9 cellular contexts compared by ENCODE assay signal in the genomic region with DNA sequence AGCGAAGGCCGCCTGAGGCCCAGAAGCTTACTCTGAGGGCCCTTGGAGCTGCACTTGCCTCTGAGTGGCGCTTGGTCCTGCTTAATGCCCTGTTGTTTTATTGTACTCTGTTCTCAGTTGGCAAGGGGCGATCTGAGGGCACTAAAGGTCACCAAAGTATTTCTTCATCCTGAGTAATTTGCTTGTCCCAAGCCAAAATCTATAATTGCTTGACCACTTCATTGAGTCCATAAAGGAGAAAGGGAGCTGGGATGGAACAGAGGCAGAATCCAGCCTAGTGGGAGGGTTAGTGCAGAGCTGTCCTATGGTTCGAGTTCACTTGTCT. TPM values are rescaled to one million over a fixed set of nuclear protein-coding genes. Genes with fewer than 3 reads are reported as not detected.
DNase-seq lines count a peak whose midpoint lies in the region; ATAC-seq, FAIRE-seq and TF ChIP-seq lines count a peak whose summit lies in the region.
"Had no signal": no experiment of that assay in that cellular context is flagged by ENCODE, and none has a peak within 500 bp of the region (broad histone marks: within the 10 kb centered on the region; RNA-seq: fewer than 3 reads in every experiment).

No MANE protein-coding gene starts in this region.

- ATAC-seq in right cardiac atrium, result no peak
- ATAC-seq in Right ventricle myocardium superior (ENCODE audit: poor library complexity), result no peak
- ATAC-seq in naive B cell (ENCODE audit: low read depth in 2 of 2), result no peak
- no peak for ATAC-seq in HG03095 (IDR thresholded peaks at IDR 0.05; ENCODE audit: unreplicated experiment)

- H3K4me3 ChIP-seq in right cardiac atrium (ENCODE audit: low read length) (no peak overlapping the region), astrocyte (ENCODE audit: insufficient read depth, low read depth, low read length) (no peak overlapping the region), vagina (peak overlapping the region; percentile 75 to 78)

- no peak for FAIRE-seq in astrocyte (lab: Jason Lieb, UNC)

- DNase-seq in right cardiac atrium (no peak), Right ventricle myocardium superior (no peak), astrocyte (ENCODE audit: low read depth) (no peak), naive B cell (no peak), vagina (ENCODE audit: extremely low spot score in 2 of 2) (no peak), erythroblast (lab: John Stamatoyannopoulos, UW) (no peak), HCEC 1CT (no peak)
- DNase-seq: KBM-7 had no signal

- H3K27ac ChIP-seq in right cardiac atrium (ENCODE audit: low read length), result peak overlapping the region; percentile 12
- H3K27ac ChIP-seq in astrocyte (ENCODE audit: low read depth, low read length), result no peak overlapping the region
- H3K27ac ChIP-seq in vagina, result no peak overlapping the region

- intact Hi-C loops in right cardiac atrium (cut with DNase I), result loop anchor here in 1 of 4 donors (2.0 kb wide), 1 partner anchor 47 kb away; no protein-coding TSS in a partner anchor
- intact Hi-C loops in Right ventricle myocardium superior (cut with DNase I), result no loop called here
- intact Hi-C loops in vagina (cut with DNase I), result no loop called here

- TF ChIP-seq POLR2A in vagina (IDR thresholded peaks at IDR 0.05) (no peak), erythroblast (IDR thresholded peaks at IDR 0.05; ENCODE audit: low read length) (no peak)

- peaks cover 43% of the 10 kb centered on the region for H4K20me1 ChIP-seq in astrocyte (ENCODE audit: insufficient read depth, low read length)

- H3K4me1 ChIP-seq in right cardiac atrium (ENCODE audit: control insufficient read depth, insufficient read depth, low read length), result peaks cover 14% of the 10 kb centered on the region
- H3K4me1 ChIP-seq in astrocyte (ENCODE audit: insufficient read depth, low read length), result peaks cover 44% of the 10 kb centered on the region
- H3K4me1 ChIP-seq in vagina, result peaks cover 38% of the 10 kb centered on the region

- peaks cover 47% of the 10 kb centered on the region for H3K79me2 ChIP-seq in astrocyte (ENCODE audit: insufficient read depth, low read length)

- peak overlapping the region; percentile 99 for H3K4me3 Mint-ChIP-seq in astrocyte (ENCODE audit: unreplicated experiment)
- peak overlapping the region; percentile 96 to 99 (median 98) for H3K4me3 Mint-ChIP-seq in naive B cell

- H3K36me3 ChIP-seq in astrocyte (ENCODE audit: insufficient read depth, low read length), result no peaks in the 10 kb centered on the region
- no peaks in the 10 kb centered on the region for H3K36me3 ChIP-seq in vagina

- peaks cover 7% of the 10 kb centered on the region for H3K9me3 Mint-ChIP-seq in astrocyte (ENCODE audit: unreplicated experiment)
- no peaks in the 10 kb centered on the region for H3K9me3 Mint-ChIP-seq in naive B cell

- peaks cover 14% of the 10 kb centered on the region for H3K36me3 Mint-ChIP-seq in astrocyte (ENCODE audit: low read depth, unreplicated experiment)
- H3K36me3 Mint-ChIP-seq in naive B cell, result peaks cover 23% of the 10 kb centered on the region in 2 donors

- TF ChIP-seq CTCF in astrocyte (IDR thresholded peaks at IDR 0.05; ENCODE audit: insufficient read depth, low read depth, low read length) (no peak), vagina (IDR thresholded peaks at IDR 0.05) (no peak)

- H3K4me2 ChIP-seq in astrocyte (ENCODE audit: low read length), result peak overlapping the region; percentile 99

- no peaks in the 10 kb centered on the region for H3K9me3 ChIP-seq in right cardiac atrium (ENCODE audit: control insufficient read depth, low read length)
- H3K9me3 ChIP-seq in astrocyte (ENCODE audit: insufficient read depth, low read depth, low read length), result no peaks in the 10 kb centered on the region
- no peaks in the 10 kb centered on the region for H3K9me3 ChIP-seq in vagina

- no peak overlapping the region for H3K9ac ChIP-seq in astrocyte (ENCODE audit: low read length)

- H3K27me3 ChIP-seq in right cardiac atrium (ENCODE audit: control insufficient read depth, insufficient read depth) (no peaks in the 10 kb centered on the region), astrocyte (ENCODE audit: insufficient read depth, low read length) (no peaks in the 10 kb centered on the region), vagina (no peaks in the 10 kb centered on the region)

- WGBS in right cardiac atrium, result 47% methylated on average over 5 of the region's 5 CpGs

- no peaks in the 10 kb centered on the region for H3K27me3 Mint-ChIP-seq in astrocyte (ENCODE audit: low read depth, unreplicated experiment)
- peaks cover 0 to 3% (median 1%) of the 10 kb centered on the region in 3 donors for H3K27me3 Mint-ChIP-seq in naive B cell

- no peak overlapping the region for H3K27ac Mint-ChIP-seq in astrocyte (ENCODE audit: unreplicated experiment)
- peak overlapping the region; percentile 28 to 98 (median 98) for H3K27ac Mint-ChIP-seq in naive B cell

- no peak overlapping the region for H2AFZ ChIP-seq in astrocyte (ENCODE audit: low read depth, low read length)

- peaks cover 33% of the 10 kb centered on the region for H3K4me1 Mint-ChIP-seq in astrocyte (ENCODE audit: low read depth, unreplicated experiment)
- H3K4me1 Mint-ChIP-seq in naive B cell, result peaks cover 55 to 79% (median 67%) of the 10 kb centered on the region in 3 donors

RNA-seq across cellular contexts. Expression of a gene that starts 0.4 kb away (rescaled TPM):
- total RNA-seq in right cardiac atrium (1 to 10 TPM in 3 of 4 donors, under 1 TPM in 1; 0.50 to 1.6 (median 1.4) TPM), Right ventricle myocardium superior (1.2 TPM), astrocyte (35.3 and 49.4 TPM in 2 replicates), vagina (49.6 TPM)
- polyA plus RNA-seq in right cardiac atrium (0.86 TPM), naive B cell (ENCODE audit: low read depth in 6 of 6) (100 to 1,000 TPM; 103 to 166 (median 113) TPM)

RNA-seq across cellular contexts. Expression of a gene that starts 34.8 kb away (rescaled TPM):
- total RNA-seq in right cardiac atrium, result under 1 TPM; 0.35 to 0.71 (median 0.52) TPM
- 0.36 TPM for polyA plus RNA-seq in right cardiac atrium
- 0.24 TPM for total RNA-seq in Right ventricle myocardium superior
- 0.39 and 0.50 TPM in 2 replicates for total RNA-seq in astrocyte
- 1 to 10 TPM in 1 of 6 donors, under 1 TPM in 4, not detected in 1; 0.26 to 1.3 (median 0.77) TPM for polyA plus RNA-seq in naive B cell (ENCODE audit: low read depth in 6 of 6)
- not detected for total RNA-seq in vagina

Comparison
In these comparisons a context has a peak if more than half of its experiments do, and no peak if none do; other contexts are left out.
1. H3K4me3 ChIP-seq: peak in vagina (2 of 2); none in right cardiac atrium (single experiment) and astrocyte (single experiment).
2. RNA of a gene that starts 0.4 kb away (total RNA-seq): 49.6 TPM in vagina (single experiment) and 35.3 to 49.4 TPM in astrocyte; 0.50 to 1.6 TPM in right cardiac atrium and 1.2 TPM in Right ventricle myocardium superior (single experiment); every median in the first group is over 10 times any median in the second.